ENCODE assay signal across 24 cellular contexts in genomic region chr5:134246771-134247329, GRCh38. TPM values are rescaled to one million over a fixed set of nuclear protein-coding genes. Genes with fewer than 3 reads are reported as not detected.
DNase-seq lines count a peak whose midpoint lies in the region; ATAC-seq and TF ChIP-seq lines count a peak whose summit lies in the region.
"Had no signal": no experiment of that assay in that cellular context is flagged by ENCODE, and none has a peak within 500 bp of the region (broad histone marks: within the 10 kb centered on the region; RNA-seq: fewer than 3 reads in every experiment).

No MANE protein-coding gene starts in this region.

- peaks cover 47% of the 10 kb centered on the region for H3K4me1 Mint-ChIP-seq in mesothelial cell of epicardium
- H3K4me1 Mint-ChIP-seq in activated T-cell treated with anti-CD3 and anti-CD28 coated beads, Interleukin-2, amount 50 U/mL, for 24 hours (ENCODE audit: low read depth): no peaks in the 10 kb centered on the region
- H3K4me1 Mint-ChIP-seq: activated naive CD8-positive, alpha-beta T cell treated with anti-CD3 and anti-CD28 coated beads for 36 hours; CD4-positive, alpha-beta memory T cell had no signal

- CTCF ChIA-PET in Panc1 (lab: Charles Lee): interaction anchor here (0.7 kb wide), 1 partner anchor 102 kb away, joined by 5 read pairs; no protein-coding TSS in a partner anchor

- no peaks in the 10 kb centered on the region for H3K36me3 Mint-ChIP-seq in mesothelial cell of epicardium
- H3K36me3 Mint-ChIP-seq in activated T-cell treated with anti-CD3 and anti-CD28 coated beads, Interleukin-2, amount 50 U/mL, for 24 hours (ENCODE audit: low read depth): no peaks in the 10 kb centered on the region
- H3K36me3 Mint-ChIP-seq: activated naive CD8-positive, alpha-beta T cell treated with anti-CD3 and anti-CD28 coated beads for 36 hours; CD4-positive, alpha-beta memory T cell; stimulated activated memory B cell treated with anti-CD40 and anti-IgM and Interleukin-4, amounts not matched to agents 10 μg/mL and 1 μg/mL and 100 μg/mL, for 72 hours had no signal

- H3K27me3 ChIP-seq in Panc1 (ENCODE audit: control insufficient read depth, insufficient read depth, low read length): no peaks in the 10 kb centered on the region
- H3K27me3 ChIP-seq: neutrophil, sigmoid colon, upper lobe of left lung had no signal

- TF ChIP-seq CTCF in Panc1 (IDR thresholded peaks at IDR 0.05) (no peak), mesothelial cell of epicardium (IDR thresholded peaks at IDR 0.05; ENCODE audit: unreplicated experiment) (no peak)

- ATAC-seq in Panc1: no peak
- no peak for ATAC-seq in HG02870 (IDR thresholded peaks at IDR 0.05; ENCODE audit: unreplicated experiment)
- ATAC-seq: activated T-cell treated with anti-CD3 and anti-CD28 coated beads, Interleukin-2, amount 50 U/mL, for 4 hours; GM12878; stimulated activated memory B cell treated with anti-CD40 and anti-IgM and Interleukin-4, amounts not matched to agents 10 μg/mL and 1 μg/mL and 100 μg/mL, for 72 hours had no signal

- no peaks in the 10 kb centered on the region for H3K36me3 ChIP-seq in Panc1 (ENCODE audit: control insufficient read depth, insufficient read depth, low read length)
- H3K36me3 ChIP-seq: HAP-1, neutrophil, sigmoid colon, upper lobe of left lung had no signal

- no peak overlapping the region for H3K4me3 Mint-ChIP-seq in mesothelial cell of epicardium
- H3K4me3 Mint-ChIP-seq in activated T-cell treated with anti-CD3 and anti-CD28 coated beads, Interleukin-2, amount 50 U/mL, for 24 hours: no peak overlapping the region
- H3K4me3 Mint-ChIP-seq: activated naive CD8-positive, alpha-beta T cell treated with anti-CD3 and anti-CD28 coated beads for 36 hours; activated T-cell treated with anti-CD3 and anti-CD28 coated beads, Interleukin-2, amount 50 U/mL, for 4 hours; CD4-positive, alpha-beta memory T cell; endodermal cell; stimulated activated memory B cell treated with anti-CD40 and anti-IgM and Interleukin-4, amounts not matched to agents 10 μg/mL and 1 μg/mL and 100 μg/mL, for 72 hours had no signal

- H3K9me3 ChIP-seq in Panc1 (ENCODE audit: control insufficient read depth, insufficient read depth, low read depth, low read length): no peaks in the 10 kb centered on the region
- H3K9me3 ChIP-seq: HAP-1, neutrophil, sigmoid colon, upper lobe of left lung had no signal

- no peaks in the 10 kb centered on the region for H3K27me3 Mint-ChIP-seq in mesothelial cell of epicardium (ENCODE audit: low read depth)
- H3K27me3 Mint-ChIP-seq in activated T-cell treated with anti-CD3 and anti-CD28 coated beads, Interleukin-2, amount 50 U/mL, for 24 hours: no peaks in the 10 kb centered on the region
- H3K27me3 Mint-ChIP-seq: stimulated activated memory B cell treated with anti-CD40 and anti-IgM and Interleukin-4, amounts not matched to agents 10 μg/mL and 1 μg/mL and 100 μg/mL, for 72 hours had no signal

- peak overlapping the region; percentile 82 for H3K27ac Mint-ChIP-seq in mesothelial cell of epicardium
- no peak overlapping the region for H3K27ac Mint-ChIP-seq in activated T-cell treated with anti-CD3 and anti-CD28 coated beads, Interleukin-2, amount 50 U/mL, for 24 hours
- H3K27ac Mint-ChIP-seq: activated naive CD8-positive, alpha-beta T cell treated with anti-CD3 and anti-CD28 coated beads for 36 hours; stimulated activated memory B cell treated with anti-CD40 and anti-IgM and Interleukin-4, amounts not matched to agents 10 μg/mL and 1 μg/mL and 100 μg/mL, for 72 hours had no signal

- no peaks in the 10 kb centered on the region for H3K9me3 Mint-ChIP-seq in mesothelial cell of epicardium
- H3K9me3 Mint-ChIP-seq in activated T-cell treated with anti-CD3 and anti-CD28 coated beads, Interleukin-2, amount 50 U/mL, for 24 hours: no peaks in the 10 kb centered on the region
- H3K9me3 Mint-ChIP-seq: activated naive CD8-positive, alpha-beta T cell treated with anti-CD3 and anti-CD28 coated beads for 36 hours; activated T-cell treated with anti-CD3 and anti-CD28 coated beads, Interleukin-2, amount 50 U/mL, for 4 hours; CD4-positive, alpha-beta memory T cell; endodermal cell; stimulated activated memory B cell treated with anti-CD40 and anti-IgM and Interleukin-4, amounts not matched to agents 10 μg/mL and 1 μg/mL and 100 μg/mL, for 72 hours had no signal

- DNase-seq in ACHN (peak; percentile 18), Panc1 (ENCODE audit: low read depth, low spot score) (no peak), epithelial cell of prostate (ENCODE audit: low read depth, low spot score) (no peak), mesothelial cell of epicardium (ENCODE audit: low spot score in 2 of 2, unreplicated experiment in 2 of 2) (no peak), NCI-H446 treated with DMSO at 0.1 percent for 48 hours (lab: John Stamatoyannopoulos, UW) (no peak)
- no peak for DNase-seq in stimulated activated CD4-positive, alpha-beta T cell treated with anti-CD3 and anti-CD28 coated beads, Interleukin-2, amount 100 ng/mL, for 48 hours
- no peak for DNase-seq in activated T-cell treated with anti-CD3 and anti-CD28 coated beads, Interleukin-2, amount 50 U/mL, for 24 hours
- DNase-seq: activated CD4-positive, alpha-beta T cell treated with anti-CD3 and anti-CD28 coated beads, Interleukin-2, amount 50 U/mL, for 1 hour; activated naive CD8-positive, alpha-beta T cell treated with anti-CD3 and anti-CD28 coated beads for 36 hours; activated T-cell treated with anti-CD3 and anti-CD28 coated beads, Interleukin-2, amount 50 U/mL, for 4 hours; CD4-positive, alpha-beta memory T cell; central memory CD4-positive, alpha-beta T cell; endodermal cell; foreskin melanocyte; NCI-H2171; NK-92 treated with Interleukin-12 subunit alpha and Interleukin-12 subunit beta, amount 100 ng/mL, for 24 hours; SHP77; sigmoid colon; upper lobe of left lung had no signal

- intact Hi-C loops in Panc1 (cut with micrococcal nuclease; ENCODE audit: unreplicated experiment): no loop called here

- in situ Hi-C loops in ACHN (cut with HindIII; ENCODE audit: low pct_ligation_motif_present, low pct_unique_long_range_greater_than_20kb, low sequenced_read_pairs): no loop called here
- in situ Hi-C loops in Panc1 (cut with HindIII; ENCODE audit: low pct_unique_long_range_greater_than_20kb, low sequenced_read_pairs): no loop called here

- POLR2A ChIA-PET in Panc1 (lab: Charles Lee): interaction anchor here (0.5 kb wide), 1 partner anchor 21 kb away, joined by 3 read pairs; the partner anchor contains the start of gene PPP2CA

- H3K27ac ChIP-seq in Panc1 (ENCODE audit: low read length): peak overlapping the region; percentile 48
- H3K27ac ChIP-seq in epithelial cell of prostate: peak overlapping the region; percentile 97
- H3K27ac ChIP-seq: neutrophil, sigmoid colon, upper lobe of left lung had no signal

- H3K4me1 ChIP-seq in Panc1 (ENCODE audit: control insufficient read depth, insufficient read depth, low read length): peaks cover 32% of the 10 kb centered on the region

- BruUV-seq in Panc1 (replicated peaks; lab: Mats Ljungman, UMichigan): no TSS peak

- H3K4me3 ChIP-seq in Panc1 (ENCODE audit: low read depth in 2 of 2, low read length in 2 of 2): no peak overlapping the region
- H3K4me3 ChIP-seq: GM12878, HAP-1, sigmoid colon, upper lobe of left lung had no signal

RNA-seq across cellular contexts. Expression of gene PPP2CA, which starts 21.0 kb away (rescaled TPM):
- total RNA-seq in Panc1 (2021; ENCODE audit: unreplicated experiment) (184 TPM), mesothelial cell of epicardium (126 to 137 TPM (median 134 TPM) in 3 replicates)
- 179 TPM for polyA plus RNA-seq in Panc1 (2012; ENCODE audit: insufficient read length)
